ENCODE assay signal across 30 cellular contexts in the genomic region with DNA sequence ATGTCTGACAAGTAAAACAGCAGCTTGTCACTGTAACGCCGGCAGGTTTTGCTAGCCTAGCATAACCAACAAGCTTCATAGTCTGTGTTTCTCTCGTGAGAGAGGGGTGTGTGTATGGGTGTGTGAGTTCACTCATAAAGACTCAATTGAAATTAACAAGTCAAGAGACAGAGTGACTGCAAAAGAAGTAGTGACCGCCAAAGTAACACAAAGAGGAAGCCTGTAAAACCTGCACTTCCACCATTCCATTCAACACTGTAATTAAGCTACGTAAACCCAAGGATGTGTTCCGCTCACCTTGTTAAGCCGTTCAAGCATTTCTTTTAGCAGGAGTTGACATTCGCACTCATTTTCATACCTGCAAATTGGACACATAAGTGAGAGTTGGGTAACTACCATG.
"Had no signal": no experiment of that assay in that cellular context is flagged by ENCODE, and none has a peak within 500 bp of the region (broad histone marks: within the 10 kb centered on the region; RNA-seq: fewer than 3 reads in every experiment).

No MANE protein-coding gene starts in this region.

- H3K4me2 ChIP-seq: SK-N-SH had no signal

- H3K9ac ChIP-seq: SK-N-SH had no signal

- H3K27ac ChIP-seq: adrenal gland, body of pancreas, breast epithelium, Peyer's patch, SJSA1 had no signal

- H3K27me3 ChIP-seq: adrenal gland, body of pancreas, breast epithelium, Peyer's patch, SJSA1 had no signal

- H3K36me3 ChIP-seq: adrenal gland, breast epithelium, Peyer's patch, SJSA1 had no signal

- DNase-seq: activated CD4-positive, alpha-beta T cell treated with anti-CD3 and anti-CD28 coated beads, Interleukin-2, amount 10 ng/mL, durations not matched to agents 7 days and 5 days; activated CD4-positive, alpha-beta T cell treated with anti-CD3 and anti-CD28 coated beads, Interleukin-2, amount 50 U/mL, for 48 hours; activated CD8-positive, alpha-beta T cell treated with anti-CD3 and anti-CD28 coated beads, Interleukin-2, amount 10 ng/mL, durations not matched to agents 7 days and 5 days; activated gamma-delta T cell treated with Interleukin-2 at 50 U/mL for 16 hours; activated naive CD4-positive, alpha-beta T cell treated with anti-CD3 and anti-CD28 coated beads for 36 hours; activated T-cell treated with anti-CD3 and anti-CD28 coated beads, Interleukin-2, amount 50 U/mL, for 24 hours; adrenal gland; body of pancreas; caudate nucleus; cerebellar nuclear complex; NCI-H1092 treated with DMSO at 0.1 percent for 48 hours; NCI-H146; NCI-H187; NCI-H2029 treated with DMSO at 0.1 percent for 48 hours; NCI-H2107; NCI-H226; NCI-H446 treated with DMSO at 0.1 percent for 48 hours; NCI-H524; NCI-H69; NK-92 treated with Interleukin-12 subunit alpha and Interleukin-12 subunit beta, amount 100 ng/mL, for 24 hours; PC-3; Peyer's patch; RPMI8226; SHP77 treated with DMSO at 0.1 percent for 48 hours; SK-N-SH had no signal

- H3K4me3 ChIP-seq: adrenal gland, body of pancreas, breast epithelium, Peyer's patch, SJSA1 had no signal

- FAIRE-seq: astrocyte, TTC549 had no signal

- H3K4me1 ChIP-seq: adrenal gland, body of pancreas, breast epithelium, Peyer's patch, SJSA1 had no signal

- H3K9me3 ChIP-seq: adrenal gland, body of pancreas, breast epithelium, Peyer's patch, SJSA1, SK-N-SH had no signal

- ATAC-seq: activated CD8-positive, alpha-beta T cell treated with anti-CD3 and anti-CD28 coated beads, Interleukin-2, amount 10 ng/mL, durations not matched to agents 7 days and 5 days; activated naive CD4-positive, alpha-beta T cell treated with anti-CD3 and anti-CD28 coated beads, Interleukin-2, amount 50 U/mL, for 72 hours; body of pancreas; PC-3 had no signal
